Comparison of ENCODE assay signal across 15 cellular contexts in genomic region chr1:61953076-61953789, GRCh38.
DNase-seq lines count a peak whose midpoint lies in the region; ATAC-seq and TF ChIP-seq lines count a peak whose summit lies in the region.
"Had no signal": no experiment of that assay in that cellular context is flagged by ENCODE, and none has a peak within 500 bp of the region (broad histone marks: within the 10 kb centered on the region; RNA-seq: fewer than 3 reads in every experiment).

No MANE protein-coding gene starts in this region.

- H3K4me1 ChIP-seq in KMS-11 (ENCODE audit: low read depth, poor library complexity, severe bottlenecking), result peaks cover 33% of the 10 kb centered on the region
- H3K4me1 ChIP-seq in psoas muscle, result peaks cover 25% of the 10 kb centered on the region
- H3K4me1 ChIP-seq: BLaER1 treated with 17β-estradiol and CSF1 and Interleukin-3, amounts not matched to agents 10 nM and 100 nM had no signal

- CTCF ChIA-PET in activated CD4-positive, alpha-beta T cell treated with anti-CD3 and anti-CD28 coated beads, Interleukin-2, amount 10 ng/mL, durations not matched to agents 7 days and 5 days (lab: Charles Lee), result interaction anchor here (0.6 kb wide), 1 partner anchor 19 kb away, joined by 4 read pairs; no protein-coding TSS in a partner anchor

- H3K27me3 ChIP-seq in KMS-11 (ENCODE audit: insufficient read depth, low read depth), result no peaks in the 10 kb centered on the region
- no peaks in the 10 kb centered on the region for H3K27me3 ChIP-seq in psoas muscle (ENCODE audit: insufficient read depth in 3 of 3, low read length in 2 of 3)
- no peaks in the 10 kb centered on the region for H3K27me3 ChIP-seq in MG63
- H3K27me3 ChIP-seq: BLaER1 treated with 17β-estradiol and CSF1 and Interleukin-3, amounts not matched to agents 10 nM and 100 nM had no signal

- H3K9ac ChIP-seq in KMS-11, result no peak overlapping the region
- H3K9ac ChIP-seq: BLaER1 treated with 17β-estradiol and CSF1 and Interleukin-3, amounts not matched to agents 10 nM and 100 nM had no signal

- no peaks in the 10 kb centered on the region for H3K79me2 ChIP-seq in KMS-11 (ENCODE audit: insufficient read depth, low read depth)

- intact Hi-C loops in psoas muscle (cut with DNase I), result loop anchor here in 1 of 2 donors (10.0 kb wide), 1 partner anchor 122 kb away; no protein-coding TSS in a partner anchor

- no peak overlapping the region for H3K4me3 Mint-ChIP-seq in activated CD4-positive, alpha-beta T cell treated with anti-CD3 and anti-CD28 coated beads, Interleukin-2, amount 10 ng/mL, durations not matched to agents 7 days and 5 days
- H3K4me3 Mint-ChIP-seq: IgD-negative memory B cell had no signal

- H3K27ac Mint-ChIP-seq in activated CD4-positive, alpha-beta T cell treated with anti-CD3 and anti-CD28 coated beads, Interleukin-2, amount 10 ng/mL, durations not matched to agents 7 days and 5 days, result no peak overlapping the region

- no peak for TF ChIP-seq CTCF in KMS-11 (conservative IDR thresholded peaks at IDR 0.05; ENCODE audit: low read depth, low read length)
- no peak for TF ChIP-seq CTCF in psoas muscle (IDR thresholded peaks at IDR 0.05)

- no peaks in the 10 kb centered on the region for H3K9me3 Mint-ChIP-seq in activated CD4-positive, alpha-beta T cell treated with anti-CD3 and anti-CD28 coated beads, Interleukin-2, amount 10 ng/mL, durations not matched to agents 7 days and 5 days
- H3K9me3 Mint-ChIP-seq: IgD-negative memory B cell had no signal

- H3K9me3 ChIP-seq in psoas muscle (no peaks in the 10 kb centered on the region), MG63 (no peaks in the 10 kb centered on the region)
- H3K9me3 ChIP-seq: BLaER1 treated with 17β-estradiol and CSF1 and Interleukin-3, amounts not matched to agents 10 nM and 100 nM had no signal

- no peaks in the 10 kb centered on the region for H3K36me3 Mint-ChIP-seq in activated CD4-positive, alpha-beta T cell treated with anti-CD3 and anti-CD28 coated beads, Interleukin-2, amount 10 ng/mL, durations not matched to agents 7 days and 5 days (ENCODE audit: low read depth)

- in situ Hi-C loops in G401 (cut with HindIII; ENCODE audit: low sequenced_read_pairs), result no loop called here

- H3K36me3 ChIP-seq in KMS-11 (ENCODE audit: insufficient read depth) (no peaks in the 10 kb centered on the region), psoas muscle (ENCODE audit: insufficient read depth in 1 of 2, low read depth in 1 of 2) (no peaks in the 10 kb centered on the region), MG63 (no peaks in the 10 kb centered on the region)
- H3K36me3 ChIP-seq: BLaER1 treated with 17β-estradiol and CSF1 and Interleukin-3, amounts not matched to agents 10 nM and 100 nM had no signal

- peak overlapping the region; percentile 49 for H3K4me2 ChIP-seq in KMS-11
- H3K4me2 ChIP-seq: BLaER1 treated with 17β-estradiol and CSF1 and Interleukin-3, amounts not matched to agents 10 nM and 100 nM had no signal

- WGBS in psoas muscle, 3 donors, result 37 to 73% (median 47%) methylated on average over 2 of the region's 2 CpGs

- H3K27ac ChIP-seq in KMS-11 (no peak overlapping the region), psoas muscle (peak overlapping the region; percentile 59)
- H3K27ac ChIP-seq: BLaER1 treated with 17β-estradiol and CSF1 and Interleukin-3, amounts not matched to agents 10 nM and 100 nM; RWPE1 had no signal

- H3K27me3 Mint-ChIP-seq in activated CD4-positive, alpha-beta T cell treated with anti-CD3 and anti-CD28 coated beads, Interleukin-2, amount 10 ng/mL, durations not matched to agents 7 days and 5 days, result no peaks in the 10 kb centered on the region
- H3K27me3 Mint-ChIP-seq: IgD-negative memory B cell had no signal

- DNase-seq in G401 (ENCODE audit: low spot score) (peak; percentile 51), cerebellar cortex (ENCODE audit: low spot score) (peak; percentile 41), psoas muscle (no peak), NCI-H446 (lab: John Stamatoyannopoulos, UW) (no peak), MG63 (no peak)
- DNase-seq in activated CD4-positive, alpha-beta T cell treated with anti-CD3 and anti-CD28 coated beads, Interleukin-2, amount 10 ng/mL, durations not matched to agents 7 days and 5 days, result no peak
- DNase-seq: DMS 273 treated with DMSO at 0.1 percent for 48 hours, NCI-H1436 treated with DMSO at 0.1 percent for 48 hours, NCI-H2081, NCI-H526, OCI-M1 had no signal

- H3K4me3 ChIP-seq in KMS-11 (IDR thresholded peaks at IDR 0.05; ENCODE audit: insufficient read depth, low read depth, low read length), result no peak overlapping the region
- H3K4me3 ChIP-seq in psoas muscle, result no peak overlapping the region
- no peak overlapping the region for H3K4me3 ChIP-seq in MG63
- H3K4me3 ChIP-seq: BLaER1 treated with 17β-estradiol and CSF1 and Interleukin-3, amounts not matched to agents 10 nM and 100 nM had no signal

- H2AFZ ChIP-seq in KMS-11 (ENCODE audit: low read depth), result no peak overlapping the region

- POLR2A ChIA-PET in activated CD4-positive, alpha-beta T cell treated with anti-CD3 and anti-CD28 coated beads, Interleukin-2, amount 10 ng/mL, durations not matched to agents 7 days and 5 days (lab: Charles Lee), result no interaction called here

- no peak for ATAC-seq in psoas muscle

- H3K4me1 Mint-ChIP-seq in activated CD4-positive, alpha-beta T cell treated with anti-CD3 and anti-CD28 coated beads, Interleukin-2, amount 10 ng/mL, durations not matched to agents 7 days and 5 days, result no peaks in the 10 kb centered on the region
- H3K4me1 Mint-ChIP-seq: IgD-negative memory B cell had no signal

- no peaks in the 10 kb centered on the region for H4K20me1 ChIP-seq in KMS-11 (ENCODE audit: insufficient read depth)
- H4K20me1 ChIP-seq: BLaER1 treated with 17β-estradiol and CSF1 and Interleukin-3, amounts not matched to agents 10 nM and 100 nM had no signal

Comparison
In these comparisons a context has a peak if more than half of its experiments do, and no peak if none do; other contexts are left out.
1. DNase-seq: peak in G401 (single experiment) and cerebellar cortex (single experiment); none in psoas muscle (0 of 2), NCI-H446 (0 of 2), MG63 (single experiment) and activated CD4-positive, alpha-beta T cell treated with anti-CD3 and anti-CD28 coated beads, Interleukin-2, amount 10 ng/mL, durations not matched to agents 7 days and 5 days (single experiment).